ENCODE assay signal across 1 cellular context in genomic region chr20:62367483-62368302, GRCh38.
TF ChIP-seq lines count a peak whose summit lies in the region.

No MANE protein-coding gene starts in this region.

TF ChIP-seq in A549, 52 proteins besides CTCF, POLR2A, EP300 and RAD21 (continued from another document):
- TF ChIP-seq FOSL2 (IDR thresholded peaks at IDR 0.05) (no peak), FOSL2 (CRISPR knock-in tag; IDR thresholded peaks at IDR 0.05) (no peak), REST (IDR thresholded peaks at IDR 0.05) (no peak), RNF2 (IDR thresholded peaks at IDR 0.05; ENCODE audit: borderline replicate concordance, low read depth) (no peak), CBX8 (IDR thresholded peaks at IDR 0.05) (no peak)
